ENCODE assay signal across 13 cellular contexts in the genomic region with DNA sequence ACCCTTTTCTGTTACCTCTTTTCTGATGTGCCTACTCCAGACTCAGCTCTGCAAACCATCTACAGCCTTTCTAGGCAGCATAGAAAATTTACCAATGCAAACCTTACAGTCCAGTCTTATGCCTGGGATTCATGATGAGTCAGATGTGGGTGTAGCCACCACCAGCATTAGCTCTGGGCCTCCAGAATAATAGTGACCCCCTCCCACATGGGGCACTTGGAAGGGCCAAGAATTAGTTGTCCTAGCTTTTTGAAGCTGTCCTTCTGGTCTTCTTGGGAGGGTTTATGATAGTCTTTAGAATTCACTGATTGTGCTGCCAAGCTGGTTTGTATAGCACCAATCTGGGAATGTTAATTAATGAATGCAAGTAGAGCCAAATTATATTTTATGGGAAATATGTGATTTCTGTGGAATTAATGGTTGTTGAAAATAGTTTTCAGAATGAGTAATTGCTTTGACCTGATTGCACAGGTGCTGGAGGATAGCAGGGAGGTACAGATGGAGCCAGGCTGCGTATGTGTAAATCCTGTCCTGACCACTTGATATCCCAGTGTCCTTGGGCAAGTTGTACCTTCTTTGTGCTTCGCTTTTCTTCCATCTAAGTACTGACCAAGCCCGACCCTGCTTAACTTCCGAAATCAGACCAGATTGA.
A peak's percentile ranks its signal among the peaks of the same experiment; 100 is the strongest.
DNase-seq lines count a peak whose midpoint lies in the region; ATAC-seq and TF ChIP-seq lines count a peak whose summit lies in the region.
"Had no signal": no experiment of that assay in that cellular context is flagged by ENCODE, and none has a peak within 500 bp of the region (broad histone marks: within the 10 kb centered on the region; RNA-seq: fewer than 3 reads in every experiment).

No MANE protein-coding gene starts in this region.

- H3K36me3 Mint-ChIP-seq in MCF 10A (ENCODE audit: insufficient read depth, unreplicated experiment) = no peaks in the 10 kb centered on the region
- H3K36me3 Mint-ChIP-seq: naive B cell had no signal

- peaks cover 29% of the 10 kb centered on the region for H3K4me1 Mint-ChIP-seq in MCF 10A (ENCODE audit: insufficient read depth, unreplicated experiment)

- no peak for ATAC-seq in HG02642 (IDR thresholded peaks at IDR 0.05; ENCODE audit: poor library complexity, unreplicated experiment)
- ATAC-seq: activated T-cell treated with anti-CD3 and anti-CD28 coated beads, Interleukin-2, amount 50 U/mL, for 4 hours had no signal

- no peaks in the 10 kb centered on the region for H3K4me1 ChIP-seq in breast epithelium
- peaks cover 0 to 96% (median 31%) of the 10 kb centered on the region in 4 donors for H3K4me1 ChIP-seq in tibial artery

- POLR2A ChIA-PET in MCF 10A (lab: Yijun Ruan, JAX) = interaction anchor here (0.9 to 1.0 kb wide), 2 partner anchors 12 to 132 kb away, joined by 3 read pairs; a partner anchor contains a TSS

- no peaks in the 10 kb centered on the region for H3K27me3 Mint-ChIP-seq in MCF 10A (ENCODE audit: insufficient read depth, unreplicated experiment)
- H3K27me3 Mint-ChIP-seq: naive B cell had no signal

- no peaks in the 10 kb centered on the region for H3K9me3 Mint-ChIP-seq in MCF 10A (ENCODE audit: unreplicated experiment)
- H3K9me3 Mint-ChIP-seq: activated T-cell treated with anti-CD3 and anti-CD28 coated beads, Interleukin-2, amount 50 U/mL, for 4 hours; naive B cell had no signal

- no peak for TF ChIP-seq CTCF in MCF 10A (IDR thresholded peaks at IDR 0.05; ENCODE audit: unreplicated experiment)
- no peak for TF ChIP-seq CTCF in breast epithelium (IDR thresholded peaks at IDR 0.05)
- TF ChIP-seq CTCF in WI38 (IDR thresholded peaks at IDR 0.05; ENCODE audit: low read depth, low read length) = no peak
- no peak for TF ChIP-seq CTCF in foreskin fibroblast (IDR thresholded peaks at IDR 0.05; ENCODE audit: low read depth, low read length)
- TF ChIP-seq CTCF in tibial artery (IDR thresholded peaks at IDR 0.05) = no peak

- H3K9me3 ChIP-seq in breast epithelium = no peaks in the 10 kb centered on the region
- no peaks in the 10 kb centered on the region for H3K9me3 ChIP-seq in tibial artery

- H3K4me3 Mint-ChIP-seq in MCF 10A (ENCODE audit: unreplicated experiment) = no peak overlapping the region
- H3K4me3 Mint-ChIP-seq: activated T-cell treated with anti-CD3 and anti-CD28 coated beads, Interleukin-2, amount 50 U/mL, for 4 hours; naive B cell had no signal

- no peak overlapping the region for H3K27ac Mint-ChIP-seq in MCF 10A (ENCODE audit: low read depth, unreplicated experiment)

- H3K27ac ChIP-seq in breast epithelium (no peak overlapping the region), tibial artery (peak overlapping the region; percentile 21 to 76)

- no peaks in the 10 kb centered on the region for H3K36me3 ChIP-seq in breast epithelium
- H3K36me3 ChIP-seq in tibial artery = no peaks in the 10 kb centered on the region

- no peaks in the 10 kb centered on the region for H3K27me3 ChIP-seq in breast epithelium
- H3K27me3 ChIP-seq in tibial artery = no peaks in the 10 kb centered on the region

- H3K4me3 ChIP-seq in breast epithelium = no peak overlapping the region
- peak overlapping the region; percentile 15; the same call in 1 of the 2 replicates for H3K4me3 ChIP-seq in WI38 (ENCODE audit: low read depth, low read length)
- no peak overlapping the region for H3K4me3 ChIP-seq in foreskin fibroblast (ENCODE audit: low read depth in 1 of 2, low read length in 2 of 2)
- H3K4me3 ChIP-seq in tibial artery = no peak overlapping the region

- no TSS peak for BruUV-seq in MCF 10A (replicated peaks; lab: Mats Ljungman, UMichigan)

- intact Hi-C loops in MCF 10A (cut with micrococcal nuclease) = no loop called here
- intact Hi-C loops in breast epithelium (cut with DNase I; ENCODE audit: low total_unique reads) = loop anchor here (10.0 kb wide), 1 partner anchor 98 kb away; a partner anchor contains a TSS
- intact Hi-C loops in tibial artery (cut with DNase I; ENCODE audit: low total_unique reads) = no loop called here

- CTCF ChIA-PET in MCF 10A (lab: Yijun Ruan, JAX) = interaction anchor here (0.6 to 5.9 kb wide), 14 partner anchors 15 to 912 kb away, joined by 3 to 69 read pairs (median 4); a partner anchor contains a TSS

- TF ChIP-seq POLR2A in breast epithelium (IDR thresholded peaks at IDR 0.05) = no peak

- peak; percentile 56 for DNase-seq in MCF 10A (ENCODE audit: unreplicated experiment)
- DNase-seq in breast epithelium (ENCODE audit: low spot score in 2 of 2) = no peak
- peak; percentile 84 to 93 for DNase-seq in foreskin fibroblast
- DNase-seq in tibial artery = no peak
- no peak for DNase-seq in GOT3 (lab: John Stamatoyannopoulos, UW)
- DNase-seq in foreskin melanocyte = no peak
- DNase-seq: activated T-cell treated with anti-CD3 and anti-CD28 coated beads, Interleukin-2, amount 50 U/mL, for 4 hours; naive B cell; NCI-H1436 treated with DMSO at 0.1 percent for 48 hours; stimulated activated naive CD4-positive, alpha-beta T cell; T1000 had no signal

Comparison
In these comparisons a context has a peak if more than half of its experiments do, and no peak if none do; other contexts are left out.
1. DNase-seq: peak in MCF 10A (single experiment) and foreskin fibroblast (2 of 2); none in breast epithelium (0 of 2), tibial artery (0 of 2), GOT3 (single experiment) and foreskin melanocyte (single experiment).
2. H3K27ac ChIP-seq: peak in tibial artery (2 of 2); none in breast epithelium (0 of 2).